ENCODE assay signal across 9 cellular contexts in genomic region chr9:6068983-6069382, GRCh38. TPM values are rescaled to one million over a fixed set of nuclear protein-coding genes. Genes with fewer than 3 reads are reported as not detected.
DNase-seq lines count a peak whose midpoint lies in the region; ATAC-seq, FAIRE-seq and TF ChIP-seq lines count a peak whose summit lies in the region.
"Had no signal": no experiment of that assay in that cellular context is flagged by ENCODE, and none has a peak within 500 bp of the region (broad histone marks: within the 10 kb centered on the region; RNA-seq: fewer than 3 reads in every experiment).

No MANE protein-coding gene starts in this region.

- ATAC-seq in GM18508 (IDR thresholded peaks at IDR 0.05; ENCODE audit: insufficient read depth, unreplicated experiment): peak; percentile 95
- ATAC-seq in GM21723 (IDR thresholded peaks at IDR 0.05; ENCODE audit: unreplicated experiment): peak; percentile 97
- ATAC-seq in left lung: peak; percentile 80
- ATAC-seq: HCT116 had no signal

- H3K36me3 ChIP-seq in left lung: no peaks in the 10 kb centered on the region
- no peaks in the 10 kb centered on the region for H3K36me3 ChIP-seq in transverse colon

- intact Hi-C loops in left lung (cut with DNase I): no loop called here
- intact Hi-C loops in transverse colon (cut with DNase I; ENCODE audit: low total_unique reads): loop anchor here (5.0 kb wide), 1 partner anchor 1372 kb away; no protein-coding TSS in a partner anchor

- TF ChIP-seq POLR2A in transverse colon (IDR thresholded peaks at IDR 0.05): no peak

- H3K4me3 ChIP-seq in left lung (no peak overlapping the region), transverse colon (no peak overlapping the region)

- DNase-seq in Kasumi-1 (lab: John Stamatoyannopoulos, UW) (peak; percentile 39 to 57), left lung (no peak), transverse colon (no peak), Ammon's horn (ENCODE audit: low spot score) (no peak), epidermal melanocyte (ENCODE audit: insufficient read length, low spot score) (no peak), frontal cortex (ENCODE audit: low spot score in 2 of 2) (no peak)

- no peak for TF ChIP-seq EP300 in transverse colon (IDR thresholded peaks at IDR 0.05; ENCODE audit: low read depth)

- TF ChIP-seq CTCF in left lung (IDR thresholded peaks at IDR 0.05) (no peak), transverse colon (IDR thresholded peaks at IDR 0.05) (no peak)

- H3K9me3 ChIP-seq in left lung (no peaks in the 10 kb centered on the region), transverse colon (no peaks in the 10 kb centered on the region)

- no peaks in the 10 kb centered on the region for H3K27me3 ChIP-seq in left lung
- no peaks in the 10 kb centered on the region for H3K27me3 ChIP-seq in transverse colon

- peaks cover 0 to 8% of the 10 kb centered on the region in 2 donors for H3K4me1 ChIP-seq in left lung
- peaks cover 0 to 3% (median 0%) of the 10 kb centered on the region in 4 donors for H3K4me1 ChIP-seq in transverse colon

- H3K27ac ChIP-seq in left lung: no peak overlapping the region
- H3K27ac ChIP-seq in transverse colon: no peak overlapping the region

- in situ Hi-C loops in transverse colon (cut with MboI; ENCODE audit: low pct_ligation_motif_present in 1 of 4, low pct_unique_long_range_greater_than_20kb in 1 of 4, low sequenced_read_pairs in 3 of 4): loop anchor here in 1 of 4 donors (25.0 kb wide), 1 partner anchor 243 kb away; no protein-coding TSS in a partner anchor

- no peak for FAIRE-seq in frontal cortex (lab: Jason Lieb, UNC)

RNA-seq across cellular contexts. Expression of gene RANBP6, which starts 53.6 kb away (rescaled TPM):
- total RNA-seq in left lung (10 to 100 TPM; 16.8 to 21.6 TPM), transverse colon (10 to 100 TPM in 1 of 4 donors, 1 to 10 TPM in 3; 8.6 to 19.8 (median 8.9) TPM), frontal cortex (79.9 TPM)

Comparison
In these comparisons a context has a peak if more than half of its experiments do, and no peak if none do; other contexts are left out.
1. DNase-seq: peak in Kasumi-1 (2 of 2); none in left lung (0 of 2), transverse colon (single experiment), Ammon's horn (single experiment), epidermal melanocyte (single experiment) and frontal cortex (0 of 2).
2. Peak in every context shown above with its lines, with median percentiles within 50 percentile points of each other: ATAC-seq.